In the genomic region with DNA sequence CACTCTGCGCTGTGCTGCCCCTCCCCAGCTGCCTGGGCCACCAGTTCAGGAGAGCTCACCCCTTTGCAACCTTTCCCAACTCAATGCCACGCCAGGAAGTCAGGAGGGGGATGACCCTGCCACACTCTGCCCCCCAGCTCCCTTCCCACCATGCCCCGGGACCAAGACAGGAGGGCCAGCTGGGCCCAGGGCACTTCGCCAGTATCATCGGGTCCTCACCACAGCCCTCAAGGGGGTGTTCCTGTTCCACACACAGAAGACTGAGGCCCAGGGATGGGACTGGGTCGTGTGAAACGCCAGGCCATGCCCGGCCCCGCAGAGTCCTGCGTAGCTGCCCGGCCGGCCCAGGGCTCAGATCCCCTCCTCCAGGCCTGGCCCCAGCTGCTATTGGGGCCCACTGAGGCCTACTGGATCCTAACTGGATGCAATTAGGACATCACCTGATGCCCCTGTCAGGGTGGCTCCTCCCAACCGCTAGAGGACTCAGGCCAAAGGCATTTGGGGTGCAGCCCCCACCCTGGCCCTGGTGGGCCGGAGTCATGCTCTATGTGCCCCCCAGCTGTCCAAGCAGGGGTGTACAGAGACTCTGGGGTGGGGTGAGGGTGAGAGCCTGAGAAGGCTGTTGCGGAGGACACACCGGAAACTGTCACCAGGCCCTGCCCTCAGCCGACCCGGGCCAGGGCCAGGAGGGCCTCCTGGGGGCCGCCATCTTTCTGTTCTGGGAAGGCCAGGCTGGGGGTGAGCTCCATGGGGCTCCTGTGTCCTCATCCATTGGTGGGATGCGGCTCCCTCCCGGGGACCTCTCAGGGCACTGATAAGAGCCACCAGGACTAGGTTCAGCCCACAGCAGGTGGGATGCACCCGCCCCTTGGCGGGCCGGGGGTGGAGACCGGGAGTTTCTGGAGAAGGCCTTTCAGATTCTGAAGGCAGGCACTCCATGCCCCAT, we compare ENCODE assay signal across 1 cellular context.
TF ChIP-seq lines count a peak whose summit lies in the region.

No MANE protein-coding gene starts in this region.

TF ChIP-seq in HepG2, 621 proteins besides CTCF, POLR2A, EP300 and RAD21 (continued from another document and continues in another):
- TF ChIP-seq, protein P1, sequence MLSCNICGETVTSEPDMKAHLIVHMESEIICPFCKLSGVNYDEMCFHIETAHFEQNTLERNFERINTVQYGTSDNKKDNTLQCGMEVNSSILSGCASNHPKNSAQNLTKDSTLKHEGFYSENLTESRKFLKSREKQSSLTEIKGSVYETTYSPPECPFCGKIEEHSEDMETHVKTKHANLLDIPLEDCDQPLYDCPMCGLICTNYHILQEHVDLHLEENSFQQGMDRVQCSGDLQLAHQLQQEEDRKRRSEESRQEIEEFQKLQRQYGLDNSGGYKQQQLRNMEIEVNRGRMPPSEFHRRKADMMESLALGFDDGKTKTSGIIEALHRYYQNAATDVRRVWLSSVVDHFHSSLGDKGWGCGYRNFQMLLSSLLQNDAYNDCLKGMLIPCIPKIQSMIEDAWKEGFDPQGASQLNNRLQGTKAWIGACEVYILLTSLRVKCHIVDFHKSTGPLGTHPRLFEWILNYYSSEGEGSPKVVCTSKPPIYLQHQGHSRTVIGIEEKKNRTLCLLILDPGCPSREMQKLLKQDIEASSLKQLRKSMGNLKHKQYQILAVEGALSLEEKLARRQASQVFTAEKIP (CRISPR knock-in tag; IDR thresholded peaks at IDR 0.05; ENCODE audit: borderline replicate concordance), result no peak
- TF ChIP-seq, protein P2, sequence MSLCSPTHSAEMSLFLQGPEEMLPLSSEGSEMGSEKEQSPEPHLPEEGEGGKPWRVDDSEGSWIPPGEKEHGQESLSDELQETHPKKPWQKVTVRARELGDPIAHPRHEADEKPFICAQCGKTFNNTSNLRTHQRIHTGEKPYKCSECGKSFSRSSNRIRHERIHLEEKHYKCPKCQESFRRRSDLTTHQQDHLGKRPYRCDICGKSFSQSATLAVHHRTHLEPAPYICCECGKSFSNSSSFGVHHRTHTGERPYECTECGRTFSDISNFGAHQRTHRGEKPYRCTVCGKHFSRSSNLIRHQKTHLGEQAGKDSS (CRISPR knock-in tag; IDR thresholded peaks at IDR 0.05; ENCODE audit: borderline replicate concordance, low read depth), result no peak
- no peak for TF ChIP-seq KDM1A (CRISPR knock-in tag; IDR thresholded peaks at IDR 0.05)
- TF ChIP-seq ZNF607 (CRISPR knock-in tag; IDR thresholded peaks at IDR 0.05; ENCODE audit: borderline replicate concordance), result peak; percentile 80; the same call in 1 of the 2 replicates
- no peak for TF ChIP-seq ZNF550 (CRISPR knock-in tag; IDR thresholded peaks at IDR 0.05; ENCODE audit: borderline replicate concordance)
- TF ChIP-seq, protein P3, sequence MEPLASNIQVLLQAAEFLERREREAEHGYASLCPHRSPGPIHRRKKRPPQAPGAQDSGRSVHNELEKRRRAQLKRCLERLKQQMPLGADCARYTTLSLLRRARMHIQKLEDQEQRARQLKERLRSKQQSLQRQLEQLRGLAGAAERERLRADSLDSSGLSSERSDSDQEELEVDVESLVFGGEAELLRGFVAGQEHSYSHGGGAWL (CRISPR knock-in tag; IDR thresholded peaks at IDR 0.05), result peak; percentile 78
- no peak for TF ChIP-seq AKAP8 (CRISPR knock-in tag; IDR thresholded peaks at IDR 0.05)
- peak; percentile 84; the same call in 1 of the 2 replicates for TF ChIP-seq MTA1 (CRISPR knock-in tag; IDR thresholded peaks at IDR 0.05; ENCODE audit: borderline replicate concordance)
- TF ChIP-seq ELF1 (CRISPR knock-in tag; IDR thresholded peaks at IDR 0.05), result no peak
- 0 out of 2 replicates have a peak, but pooled peaks have one; percentile 13 for TF ChIP-seq ZNF644 (CRISPR knock-in tag; IDR thresholded peaks at IDR 0.05; ENCODE audit: low read depth)
- TF ChIP-seq, protein P4, sequence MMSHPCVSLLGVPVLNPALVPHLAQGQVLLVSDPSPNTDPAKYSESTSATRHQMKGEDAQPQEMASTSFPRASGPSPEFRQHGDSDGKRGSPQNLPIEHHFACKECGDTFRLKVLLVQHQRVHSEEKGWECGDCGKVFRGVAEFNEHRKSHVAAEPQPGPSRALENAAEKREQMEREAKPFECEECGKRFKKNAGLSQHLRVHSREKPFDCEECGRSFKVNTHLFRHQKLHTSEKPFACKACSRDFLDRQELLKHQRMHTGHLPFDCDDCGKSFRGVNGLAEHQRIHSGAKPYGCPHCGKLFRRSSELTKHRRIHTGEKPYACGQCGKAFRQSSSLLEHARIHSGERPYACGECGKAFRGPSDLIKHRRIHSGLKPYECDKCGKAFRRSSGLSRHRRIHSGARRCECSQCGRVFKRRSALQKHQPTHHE (CRISPR knock-in tag; IDR thresholded peaks at IDR 0.05; ENCODE audit: borderline replicate concordance), result no peak
- no peak for TF ChIP-seq ZNF207 (IDR thresholded peaks at IDR 0.05; ENCODE audit: borderline replicate concordance)
- TF ChIP-seq, protein P5, sequence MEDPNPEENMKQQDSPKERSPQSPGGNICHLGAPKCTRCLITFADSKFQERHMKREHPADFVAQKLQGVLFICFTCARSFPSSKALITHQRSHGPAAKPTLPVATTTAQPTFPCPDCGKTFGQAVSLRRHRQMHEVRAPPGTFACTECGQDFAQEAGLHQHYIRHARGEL (CRISPR knock-in tag; IDR thresholded peaks at IDR 0.05), result no peak
- TF ChIP-seq, protein P6, sequence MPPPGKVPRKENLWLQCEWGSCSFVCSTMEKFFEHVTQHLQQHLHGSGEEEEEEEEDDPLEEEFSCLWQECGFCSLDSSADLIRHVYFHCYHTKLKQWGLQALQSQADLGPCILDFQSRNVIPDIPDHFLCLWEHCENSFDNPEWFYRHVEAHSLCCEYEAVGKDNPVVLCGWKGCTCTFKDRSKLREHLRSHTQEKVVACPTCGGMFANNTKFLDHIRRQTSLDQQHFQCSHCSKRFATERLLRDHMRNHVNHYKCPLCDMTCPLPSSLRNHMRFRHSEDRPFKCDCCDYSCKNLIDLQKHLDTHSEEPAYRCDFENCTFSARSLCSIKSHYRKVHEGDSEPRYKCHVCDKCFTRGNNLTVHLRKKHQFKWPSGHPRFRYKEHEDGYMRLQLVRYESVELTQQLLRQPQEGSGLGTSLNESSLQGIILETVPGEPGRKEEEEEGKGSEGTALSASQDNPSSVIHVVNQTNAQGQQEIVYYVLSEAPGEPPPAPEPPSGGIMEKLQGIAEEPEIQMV (CRISPR knock-in tag; IDR thresholded peaks at IDR 0.05; ENCODE audit: low read depth), result no peak
- TF ChIP-seq ZFAT (CRISPR knock-in tag; conservative IDR thresholded peaks at IDR 0.05), result no peak
- TF ChIP-seq ZNF766 (CRISPR knock-in tag; IDR thresholded peaks at IDR 0.05; ENCODE audit: borderline replicate concordance), result peak; percentile 63; the same call in 1 of the 2 replicates
- 0 out of 2 replicates have a peak, but pooled peaks have one; percentile 26 for TF ChIP-seq ZNF124 (CRISPR knock-in tag; IDR thresholded peaks at IDR 0.05)
- TF ChIP-seq, protein P7, sequence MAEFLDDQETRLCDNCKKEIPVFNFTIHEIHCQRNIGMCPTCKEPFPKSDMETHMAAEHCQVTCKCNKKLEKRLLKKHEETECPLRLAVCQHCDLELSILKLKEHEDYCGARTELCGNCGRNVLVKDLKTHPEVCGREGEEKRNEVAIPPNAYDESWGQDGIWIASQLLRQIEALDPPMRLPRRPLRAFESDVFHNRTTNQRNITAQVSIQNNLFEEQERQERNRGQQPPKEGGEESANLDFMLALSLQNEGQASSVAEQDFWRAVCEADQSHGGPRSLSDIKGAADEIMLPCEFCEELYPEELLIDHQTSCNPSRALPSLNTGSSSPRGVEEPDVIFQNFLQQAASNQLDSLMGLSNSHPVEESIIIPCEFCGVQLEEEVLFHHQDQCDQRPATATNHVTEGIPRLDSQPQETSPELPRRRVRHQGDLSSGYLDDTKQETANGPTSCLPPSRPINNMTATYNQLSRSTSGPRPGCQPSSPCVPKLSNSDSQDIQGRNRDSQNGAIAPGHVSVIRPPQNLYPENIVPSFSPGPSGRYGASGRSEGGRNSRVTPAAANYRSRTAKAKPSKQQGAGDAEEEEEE (CRISPR knock-in tag; IDR thresholded peaks at IDR 0.05; ENCODE audit: borderline replicate concordance), result no peak
- TF ChIP-seq ZNF430 (CRISPR knock-in tag; IDR thresholded peaks at IDR 0.05), result peak; percentile 43; the same call in 1 of the 2 replicates
- no peak for TF ChIP-seq ZNF24 (IDR thresholded peaks at IDR 0.05)
- peak; percentile 81; the same call in 1 of the 2 replicates for TF ChIP-seq ZSCAN29 (CRISPR knock-in tag; conservative IDR thresholded peaks at IDR 0.05)
- peak; percentile 76 for TF ChIP-seq ZNF629 (CRISPR knock-in tag; conservative IDR thresholded peaks at IDR 0.05)
- TF ChIP-seq FOXJ3 (CRISPR knock-in tag; IDR thresholded peaks at IDR 0.05; ENCODE audit: borderline replicate concordance), result peak; percentile 70; the same call in 1 of the 2 replicates
- no peak for TF ChIP-seq EEA1 (CRISPR knock-in tag; IDR thresholded peaks at IDR 0.05; ENCODE audit: borderline replicate concordance)
- TF ChIP-seq, protein P8, sequence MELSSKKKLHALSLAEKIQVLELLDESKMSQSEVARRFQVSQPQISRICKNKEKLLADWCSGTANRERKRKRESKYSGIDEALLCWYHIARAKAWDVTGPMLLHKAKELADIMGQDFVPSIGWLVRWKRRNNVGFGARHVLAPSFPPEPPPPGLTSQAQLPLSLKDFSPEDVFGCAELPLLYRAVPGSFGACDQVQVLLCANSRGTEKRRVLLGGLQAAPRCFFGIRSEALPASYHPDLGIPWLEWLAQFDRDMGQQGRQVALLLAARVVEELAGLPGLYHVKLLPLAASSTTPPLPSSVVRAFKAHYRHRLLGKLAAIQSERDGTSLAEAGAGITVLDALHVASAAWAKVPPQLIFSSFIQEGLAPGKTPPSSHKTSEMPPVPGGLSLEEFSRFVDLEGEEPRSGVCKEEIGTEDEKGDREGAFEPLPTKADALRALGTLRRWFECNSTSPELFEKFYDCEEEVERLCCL (CRISPR knock-in tag; IDR thresholded peaks at IDR 0.05; ENCODE audit: borderline replicate concordance), result no peak
- 0 out of 2 replicates have a peak, but pooled peaks have one; percentile 15 for TF ChIP-seq HOXD1 (CRISPR knock-in tag; IDR thresholded peaks at IDR 0.05)
- TF ChIP-seq MLLT10 (CRISPR knock-in tag; IDR thresholded peaks at IDR 0.05), result peak; percentile 59; the same call in 1 of the 2 replicates
- TF ChIP-seq FOXM1 (CRISPR knock-in tag; IDR thresholded peaks at IDR 0.05), result no peak
- TF ChIP-seq CENPX (CRISPR knock-in tag; IDR thresholded peaks at IDR 0.05), result no peak
- TF ChIP-seq HHEX (CRISPR knock-in tag; IDR thresholded peaks at IDR 0.05), result no peak
- TF ChIP-seq XBP1 (CRISPR knock-in tag; IDR thresholded peaks at IDR 0.05), result no peak
- no peak for TF ChIP-seq MTF2 (CRISPR knock-in tag; IDR thresholded peaks at IDR 0.05; ENCODE audit: borderline replicate concordance)
- TF ChIP-seq NR2F2 (IDR thresholded peaks at IDR 0.05; ENCODE audit: borderline replicate concordance, low read depth), result 0 out of 2 replicates have a peak, but pooled peaks have one; percentile 35
- TF ChIP-seq, protein P9, sequence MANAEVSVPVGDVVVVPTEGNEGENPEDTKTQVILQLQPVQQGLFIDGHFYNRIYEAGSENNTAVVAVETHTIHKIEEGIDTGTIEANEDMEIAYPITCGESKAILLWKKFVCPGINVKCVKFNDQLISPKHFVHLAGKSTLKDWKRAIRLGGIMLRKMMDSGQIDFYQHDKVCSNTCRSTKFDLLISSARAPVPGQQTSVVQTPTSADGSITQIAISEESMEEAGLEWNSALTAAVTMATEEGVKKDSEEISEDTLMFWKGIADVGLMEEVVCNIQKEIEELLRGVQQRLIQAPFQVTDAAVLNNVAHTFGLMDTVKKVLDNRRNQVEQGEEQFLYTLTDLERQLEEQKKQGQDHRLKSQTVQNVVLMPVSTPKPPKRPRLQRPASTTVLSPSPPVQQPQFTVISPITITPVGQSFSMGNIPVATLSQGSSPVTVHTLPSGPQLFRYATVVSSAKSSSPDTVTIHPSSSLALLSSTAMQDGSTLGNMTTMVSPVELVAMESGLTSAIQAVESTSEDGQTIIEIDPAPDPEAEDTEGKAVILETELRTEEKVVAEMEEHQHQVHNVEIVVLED (CRISPR knock-in tag; IDR thresholded peaks at IDR 0.05; ENCODE audit: borderline replicate concordance), result 0 out of 2 replicates have a peak, but pooled peaks have one; percentile 39
- TF ChIP-seq SSRP1 (CRISPR knock-in tag; IDR thresholded peaks at IDR 0.05), result no peak
- TF ChIP-seq ZNF543 (CRISPR knock-in tag; IDR thresholded peaks at IDR 0.05), result no peak; the same call in 1 of the 2 replicates
- TF ChIP-seq, protein P10, sequence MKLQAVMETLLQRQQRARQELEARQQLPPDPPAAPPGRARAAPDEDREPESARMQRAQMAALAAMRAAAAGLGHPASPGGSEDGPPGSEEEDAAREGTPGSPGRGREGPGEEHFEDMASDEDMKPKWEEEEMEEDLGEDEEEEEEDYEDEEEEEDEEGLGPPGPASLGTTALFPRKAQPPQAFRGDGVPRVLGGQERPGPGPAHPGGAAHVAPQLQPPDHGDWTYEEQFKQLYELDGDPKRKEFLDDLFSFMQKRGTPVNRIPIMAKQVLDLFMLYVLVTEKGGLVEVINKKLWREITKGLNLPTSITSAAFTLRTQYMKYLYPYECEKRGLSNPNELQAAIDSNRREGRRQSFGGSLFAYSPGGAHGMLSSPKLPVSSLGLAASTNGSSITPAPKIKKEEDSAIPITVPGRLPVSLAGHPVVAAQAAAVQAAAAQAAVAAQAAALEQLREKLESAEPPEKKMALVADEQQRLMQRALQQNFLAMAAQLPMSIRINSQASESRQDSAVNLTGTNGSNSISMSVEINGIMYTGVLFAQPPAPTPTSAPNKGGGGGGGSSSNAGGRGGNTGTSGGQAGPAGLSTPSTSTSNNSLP (IDR thresholded peaks at IDR 0.05; ENCODE audit: low read depth, low read length), result no peak
- no peak for TF ChIP-seq BORCS8-MEF2B (CRISPR knock-in tag; IDR thresholded peaks at IDR 0.05)
- 0 out of 2 replicates have a peak, but pooled peaks have one; percentile 22 for TF ChIP-seq NKX3-1 (CRISPR knock-in tag; IDR thresholded peaks at IDR 0.05)
- TF ChIP-seq DPF2 (CRISPR knock-in tag; IDR thresholded peaks at IDR 0.05; ENCODE audit: borderline replicate concordance, low read depth), result no peak
- TF ChIP-seq, protein P11, sequence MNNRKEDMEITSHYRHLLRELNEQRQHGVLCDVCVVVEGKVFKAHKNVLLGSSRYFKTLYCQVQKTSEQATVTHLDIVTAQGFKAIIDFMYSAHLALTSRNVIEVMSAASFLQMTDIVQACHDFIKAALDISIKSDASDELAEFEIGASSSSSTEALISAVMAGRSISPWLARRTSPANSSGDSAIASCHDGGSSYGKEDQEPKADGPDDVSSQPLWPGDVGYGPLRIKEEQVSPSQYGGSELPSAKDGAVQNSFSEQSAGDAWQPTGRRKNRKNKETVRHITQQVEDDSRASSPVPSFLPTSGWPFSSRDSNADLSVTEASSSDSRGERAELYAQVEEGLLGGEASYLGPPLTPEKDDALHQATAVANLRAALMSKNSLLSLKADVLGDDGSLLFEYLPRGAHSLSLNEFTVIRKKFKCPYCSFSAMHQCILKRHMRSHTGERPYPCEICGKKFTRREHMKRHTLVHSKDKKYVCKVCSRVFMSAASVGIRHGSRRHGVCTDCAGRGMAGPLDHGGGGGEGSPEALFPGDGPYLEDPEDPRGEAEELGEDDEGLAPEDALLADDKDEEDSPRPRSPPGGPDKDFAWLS (CRISPR knock-in tag; IDR thresholded peaks at IDR 0.05; ENCODE audit: borderline replicate concordance), result peak; percentile 97
- TF ChIP-seq ZNF792 (CRISPR knock-in tag; IDR thresholded peaks at IDR 0.05), result no peak
- TF ChIP-seq ZNF777 (CRISPR knock-in tag; IDR thresholded peaks at IDR 0.05), result no peak
- no peak for TF ChIP-seq MBD4 (IDR thresholded peaks at IDR 0.05; ENCODE audit: borderline replicate concordance, low read length)
- no peak for TF ChIP-seq RFXANK (CRISPR knock-in tag; IDR thresholded peaks at IDR 0.05)
- TF ChIP-seq, protein P12, sequence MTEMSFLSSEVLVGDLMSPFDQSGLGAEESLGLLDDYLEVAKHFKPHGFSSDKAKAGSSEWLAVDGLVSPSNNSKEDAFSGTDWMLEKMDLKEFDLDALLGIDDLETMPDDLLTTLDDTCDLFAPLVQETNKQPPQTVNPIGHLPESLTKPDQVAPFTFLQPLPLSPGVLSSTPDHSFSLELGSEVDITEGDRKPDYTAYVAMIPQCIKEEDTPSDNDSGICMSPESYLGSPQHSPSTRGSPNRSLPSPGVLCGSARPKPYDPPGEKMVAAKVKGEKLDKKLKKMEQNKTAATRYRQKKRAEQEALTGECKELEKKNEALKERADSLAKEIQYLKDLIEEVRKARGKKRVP (CRISPR knock-in tag; IDR thresholded peaks at IDR 0.05), result no peak
